1 cellular context compared by ENCODE assay signal in genomic region chr6:4564746-4565145, GRCh38.
TF ChIP-seq lines count a peak whose summit lies in the region.

No MANE protein-coding gene starts in this region.

TF ChIP-seq in GM23338, 12 proteins besides CTCF, POLR2A, EP300 and RAD21 (continued from another document):
- TF ChIP-seq, protein P1, sequence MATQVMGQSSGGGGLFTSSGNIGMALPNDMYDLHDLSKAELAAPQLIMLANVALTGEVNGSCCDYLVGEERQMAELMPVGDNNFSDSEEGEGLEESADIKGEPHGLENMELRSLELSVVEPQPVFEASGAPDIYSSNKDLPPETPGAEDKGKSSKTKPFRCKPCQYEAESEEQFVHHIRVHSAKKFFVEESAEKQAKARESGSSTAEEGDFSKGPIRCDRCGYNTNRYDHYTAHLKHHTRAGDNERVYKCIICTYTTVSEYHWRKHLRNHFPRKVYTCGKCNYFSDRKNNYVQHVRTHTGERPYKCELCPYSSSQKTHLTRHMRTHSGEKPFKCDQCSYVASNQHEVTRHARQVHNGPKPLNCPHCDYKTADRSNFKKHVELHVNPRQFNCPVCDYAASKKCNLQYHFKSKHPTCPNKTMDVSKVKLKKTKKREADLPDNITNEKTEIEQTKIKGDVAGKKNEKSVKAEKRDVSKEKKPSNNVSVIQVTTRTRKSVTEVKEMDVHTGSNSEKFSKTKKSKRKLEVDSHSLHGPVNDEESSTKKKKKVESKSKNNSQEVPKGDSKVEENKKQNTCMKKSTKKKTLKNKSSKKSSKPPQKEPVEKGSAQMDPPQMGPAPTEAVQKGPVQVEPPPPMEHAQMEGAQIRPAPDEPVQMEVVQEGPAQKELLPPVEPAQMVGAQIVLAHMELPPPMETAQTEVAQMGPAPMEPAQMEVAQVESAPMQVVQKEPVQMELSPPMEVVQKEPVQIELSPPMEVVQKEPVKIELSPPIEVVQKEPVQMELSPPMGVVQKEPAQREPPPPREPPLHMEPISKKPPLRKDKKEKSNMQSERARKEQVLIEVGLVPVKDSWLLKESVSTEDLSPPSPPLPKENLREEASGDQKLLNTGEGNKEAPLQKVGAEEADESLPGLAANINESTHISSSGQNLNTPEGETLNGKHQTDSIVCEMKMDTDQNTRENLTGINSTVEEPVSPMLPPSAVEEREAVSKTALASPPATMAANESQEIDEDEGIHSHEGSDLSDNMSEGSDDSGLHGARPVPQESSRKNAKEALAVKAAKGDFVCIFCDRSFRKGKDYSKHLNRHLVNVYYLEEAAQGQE (IDR thresholded peaks at IDR 0.05; ENCODE audit: unreplicated experiment): no peak
- TF ChIP-seq NANOG (IDR thresholded peaks at IDR 0.05; ENCODE audit: borderline replicate concordance): no peak
- no peak for TF ChIP-seq CREB1 (CRISPR knock-in tag; IDR thresholded peaks at IDR 0.05; ENCODE audit: low read depth)
- TF ChIP-seq ZNF462 (CRISPR knock-in tag; IDR thresholded peaks at IDR 0.05): no peak
- TF ChIP-seq STAT1 (IDR thresholded peaks at IDR 0.05; ENCODE audit: unreplicated experiment): no peak
TF ChIP-seq in GM23338: peak in this region for 0.
